12 cellular contexts compared by ENCODE assay signal in the genomic region with DNA sequence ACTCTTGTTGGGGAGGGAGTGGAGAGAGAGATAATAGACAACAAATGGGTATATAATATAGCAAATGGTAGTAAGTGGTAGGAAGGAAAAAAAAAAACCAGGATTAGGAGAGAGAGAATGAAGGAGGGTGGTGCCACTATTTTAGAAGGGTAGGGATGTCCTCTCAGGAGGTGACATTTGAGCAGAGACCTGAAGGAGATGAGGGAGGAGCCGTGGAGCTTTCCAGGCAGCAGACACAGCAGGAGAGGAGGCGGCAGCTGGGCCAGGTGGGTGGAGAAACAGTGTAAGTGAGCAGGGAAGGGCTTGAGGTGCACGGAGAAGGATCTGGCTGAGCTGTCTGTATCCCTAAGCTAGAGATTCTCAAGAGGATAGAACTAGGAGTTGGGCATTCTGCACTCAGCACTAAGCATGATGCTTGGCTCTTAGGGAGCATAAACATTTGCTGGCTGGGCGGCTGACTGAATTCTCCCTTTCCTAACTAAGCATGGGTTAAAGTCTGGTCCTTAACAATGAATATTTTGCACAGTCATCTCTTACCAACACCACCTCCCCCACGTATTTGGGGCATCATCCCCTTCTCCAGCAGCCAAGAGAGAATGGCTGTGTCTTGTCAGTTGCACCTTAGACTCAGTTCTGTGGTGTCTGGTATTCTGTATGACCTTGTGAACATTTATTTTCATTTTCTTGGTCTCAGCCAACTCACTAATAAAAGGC.
DNase-seq lines count a peak whose midpoint lies in the region; ATAC-seq and FAIRE-seq lines count a peak whose summit lies in the region.
"Had no signal": no experiment of that assay in that cellular context is flagged by ENCODE, and none has a peak within 500 bp of the region (broad histone marks: within the 10 kb centered on the region; RNA-seq: fewer than 3 reads in every experiment).

No MANE protein-coding gene starts in this region.

- no peaks in the 10 kb centered on the region for H3K27me3 ChIP-seq in layer of hippocampus (ENCODE audit: control insufficient read depth, insufficient read depth, low read length)

- H3K4me3 Mint-ChIP-seq in stimulated activated effector memory CD8-positive, alpha-beta T cell treated with anti-CD3 and anti-CD28 coated beads, Interleukin-12 subunit alpha, Interleukin-12 subunit beta, amount 100 ng/mL, for 72 hours: no peak overlapping the region

- peak; percentile 43 for DNase-seq in NCI-H1694 treated with DMSO at 0.1 percent for 48 hours (lab: John Stamatoyannopoulos, UW)
- DNase-seq in NCI-H69 (lab: John Stamatoyannopoulos, UW): peak; percentile 49
- no peak for DNase-seq in stimulated activated effector memory CD8-positive, alpha-beta T cell treated with anti-CD3 and anti-CD28 coated beads, Interleukin-12 subunit alpha, Interleukin-12 subunit beta, amount 100 ng/mL, for 72 hours (ENCODE audit: low spot score in 2 of 2)
- DNase-seq in NCI-H1436 treated with DMSO at 0.1 percent for 48 hours (lab: John Stamatoyannopoulos, UW): no peak
- DNase-seq in ecto neural progenitor cell (ENCODE audit: low spot score): no peak
- no peak for DNase-seq in HTR-8/SVneo (ENCODE audit: insufficient read length, low spot score)
- DNase-seq: Caco-2; HCEC 1CT; stimulated activated naive CD4-positive, alpha-beta T cell treated with Interleukin-2 at 50 U/mL for 16 hours had no signal

- H3K27ac ChIP-seq in layer of hippocampus (ENCODE audit: low read depth, low read length): peak overlapping the region; percentile 40

- H3K9me3 Mint-ChIP-seq in stimulated activated effector memory CD8-positive, alpha-beta T cell treated with anti-CD3 and anti-CD28 coated beads, Interleukin-12 subunit alpha, Interleukin-12 subunit beta, amount 100 ng/mL, for 72 hours: no peaks in the 10 kb centered on the region

- H3K36me3 Mint-ChIP-seq in stimulated activated effector memory CD8-positive, alpha-beta T cell treated with anti-CD3 and anti-CD28 coated beads, Interleukin-12 subunit alpha, Interleukin-12 subunit beta, amount 100 ng/mL, for 72 hours: no peaks in the 10 kb centered on the region

- no peaks in the 10 kb centered on the region for H3K4me1 Mint-ChIP-seq in stimulated activated effector memory CD8-positive, alpha-beta T cell treated with anti-CD3 and anti-CD28 coated beads, Interleukin-12 subunit alpha, Interleukin-12 subunit beta, amount 100 ng/mL, for 72 hours

- no peak overlapping the region for H3K27ac Mint-ChIP-seq in stimulated activated effector memory CD8-positive, alpha-beta T cell treated with anti-CD3 and anti-CD28 coated beads, Interleukin-12 subunit alpha, Interleukin-12 subunit beta, amount 100 ng/mL, for 72 hours

- peak; percentile 13 for ATAC-seq in stimulated activated effector memory CD8-positive, alpha-beta T cell treated with anti-CD3 and anti-CD28 coated beads, Interleukin-12 subunit alpha, Interleukin-12 subunit beta, amount 100 ng/mL, for 72 hours
- ATAC-seq in HG03571 (IDR thresholded peaks at IDR 0.05; ENCODE audit: unreplicated experiment): no peak

- FAIRE-seq in HTR-8/SVneo (lab: Jason Lieb, UNC): no peak
- FAIRE-seq: astrocyte had no signal

Comparison
In these comparisons a context has a peak if more than half of its experiments do, and no peak if none do; other contexts are left out.
1. DNase-seq: peak in NCI-H1694 treated with DMSO at 0.1 percent for 48 hours (single experiment) and NCI-H69 (single experiment); none in stimulated activated effector memory CD8-positive, alpha-beta T cell treated with anti-CD3 and anti-CD28 coated beads, Interleukin-12 subunit alpha, Interleukin-12 subunit beta, amount 100 ng/mL, for 72 hours (0 of 2), NCI-H1436 treated with DMSO at 0.1 percent for 48 hours (single experiment), ecto neural progenitor cell (single experiment) and HTR-8/SVneo (single experiment).